Comparison of ENCODE assay signal across 19 cellular contexts in genomic region chr13:59568306-59568705, GRCh38.
A peak's percentile ranks its signal among the peaks of the same experiment; 100 is the strongest.
DNase-seq lines count a peak whose midpoint lies in the region; ATAC-seq, FAIRE-seq and TF ChIP-seq lines count a peak whose summit lies in the region.
"Had no signal": no experiment of that assay in that cellular context is flagged by ENCODE, and none has a peak within 500 bp of the region (broad histone marks: within the 10 kb centered on the region; RNA-seq: fewer than 3 reads in every experiment).

No MANE protein-coding gene starts in this region.

- no peak overlapping the region for H4K8ac ChIP-seq in H1 (ENCODE audit: extremely low read depth, insufficient read depth, low read length)
- no peak overlapping the region for H4K8ac ChIP-seq in neuronal stem cell (ENCODE audit: low read depth, low read length)

- peak; percentile 10 for DNase-seq in GM23338 (ENCODE audit: low spot score)
- DNase-seq in H1 (ENCODE audit: low read depth in 1 of 2, low spot score in 2 of 2): no peak
- peak; percentile 10 for DNase-seq in kidney tubule cell (ENCODE audit: low spot score)
- no peak for DNase-seq in neuronal stem cell (ENCODE audit: low spot score)
- DNase-seq in stimulated activated CD4-positive, alpha-beta T cell treated with anti-CD3 and anti-CD28 coated beads, Interleukin-4, amount 100 ng/mL, for 1 hour: no peak
- no peak for DNase-seq in stomach
- no peak for DNase-seq in G401 (ENCODE audit: low spot score)
- DNase-seq in ecto neural progenitor cell (ENCODE audit: low spot score): no peak
- DNase-seq: C1 segment of cervical spinal cord; CD4-positive, alpha-beta T cell; DMS79 had no signal

- no peak overlapping the region for H3K14ac ChIP-seq in H1 (ENCODE audit: insufficient read length)
- H3K14ac ChIP-seq in neuronal stem cell (ENCODE audit: low read length): peak overlapping the region; percentile 38

- H3K4me1 Mint-ChIP-seq in GM23338: peaks cover 3% of the 10 kb centered on the region; the same call in 1 of the 3 replicates
- H3K4me1 Mint-ChIP-seq: B cell had no signal

- H3F3A ChIP-seq in GM23338 (replicated peaks; ENCODE audit: low read depth): no peaks in the 10 kb centered on the region

- H3K27ac ChIP-seq in GM23338 (ENCODE audit: low read depth) (no peak overlapping the region; the same call in 1 of the 2 replicates), H1 (ENCODE audit: low read depth, low read length) (no peak overlapping the region), neuronal stem cell (replicated peaks; ENCODE audit: low read length) (peak overlapping the region; percentile 31), stomach (no peak overlapping the region)

- WGBS in H1 (ENCODE audit: extremely low coverage in 1 of 2, insufficient coverage in 1 of 2, insufficient read length in 1 of 2, insufficient replicate concordance in 2 of 2, low coverage in 1 of 2, low lambda C conversion rate in 2 of 2, missing lambda C conversion rate in 1 of 2), 2 experiments: 81% methylated on average over 4 of the region's 4 CpGs; no CpG with 5 or more reads in 1 of the 2 experiments
- WGBS in neuronal stem cell (ENCODE audit: extremely low coverage in 2 of 2, insufficient read length in 2 of 2, insufficient replicate concordance in 1 of 2), 2 donors: no CpG with 5 or more reads among the region's 4 CpGs
- WGBS in stomach, 5 donors: 21 to 44% (median 35%) methylated on average over 4 of the region's 4 CpGs

- no peaks in the 10 kb centered on the region for H3K23me2 ChIP-seq in H1 (ENCODE audit: low read depth, low read length)

- in situ Hi-C loops in G401 (cut with HindIII; ENCODE audit: low sequenced_read_pairs): no loop called here

- H3K9me3 ChIP-seq in H1 (ENCODE audit: insufficient read depth in 2 of 2, low read depth in 1 of 2, low read length in 1 of 2) (0 out of 4 replicates have a peak, but pooled peaks cover 2 to 4% of the 10 kb centered on the region in 2 experiments), neuronal stem cell (replicated peaks in 1 of 2; ENCODE audit: control insufficient read depth in 2 of 2, insufficient read depth in 1 of 2, low read depth in 1 of 2, low read length in 2 of 2) (peaks cover 0 to 2% of the 10 kb centered on the region in 2 donors), stomach (peaks cover 0 to 4% (median 0%) of the 10 kb centered on the region in 4 donors)

- no peak overlapping the region for H3K23ac ChIP-seq in H1 (ENCODE audit: insufficient read length)
- H3K23ac ChIP-seq in neuronal stem cell (ENCODE audit: low read depth, low read length, poor library complexity): no peak overlapping the region

- TF ChIP-seq RAD21 in H1 (IDR thresholded peaks at IDR 0.05 in 1 of 2, conservative IDR thresholded peaks at IDR 0.05 in 1 of 2; ENCODE audit: low read depth in 2 of 2, low read length in 2 of 2): no peak

- H2AK5ac ChIP-seq in H1 (ENCODE audit: low read depth, low read length) (no peak overlapping the region), neuronal stem cell (ENCODE audit: low read depth, low read length) (no peak overlapping the region)

- TF ChIP-seq EP300 in H1 (IDR thresholded peaks at IDR 0.05; ENCODE audit: borderline replicate concordance in 1 of 2, low read depth in 2 of 2, low read length in 2 of 2): no peak
- TF ChIP-seq EP300 in stomach (IDR thresholded peaks at IDR 0.05): no peak

- H3K4ac ChIP-seq in H1 (replicated peaks; ENCODE audit: insufficient read length, low read depth, low read length) (peak overlapping the region; percentile 28), neuronal stem cell (ENCODE audit: low read length) (no peak overlapping the region)

- no peak overlapping the region for H3K18ac ChIP-seq in H1 (ENCODE audit: extremely low read depth, low read length)
- H3K18ac ChIP-seq in neuronal stem cell (ENCODE audit: low read length): no peak overlapping the region

- H3K79me1 ChIP-seq in H1 (ENCODE audit: low read depth, low read length) (no peaks in the 10 kb centered on the region), neuronal stem cell (ENCODE audit: low read depth, low read length) (no peaks in the 10 kb centered on the region)

- H4K5ac ChIP-seq in H1 (ENCODE audit: insufficient read length, low read depth, low read length): no peak overlapping the region

- H4K20me1 ChIP-seq in GM23338 (replicated peaks; ENCODE audit: insufficient read depth): no peaks in the 10 kb centered on the region
- no peaks in the 10 kb centered on the region for H4K20me1 ChIP-seq in H1 (replicated peaks in 1 of 2; ENCODE audit: control insufficient read depth in 1 of 2, insufficient read depth in 2 of 2, low read length in 2 of 2)

- POLR2A ChIA-PET in H1 (lab: Charles Lee; ENCODE audit: partially characterized antibody): no interaction called here

- peaks cover 4% of the 10 kb centered on the region; the same call in 2 of the 3 replicates for H3K9me3 Mint-ChIP-seq in GM23338

- H3K79me2 ChIP-seq in GM23338 (replicated peaks; ENCODE audit: insufficient read depth) (no peaks in the 10 kb centered on the region), H1 (ENCODE audit: control insufficient read depth in 1 of 2, insufficient read depth in 2 of 2, low read length in 2 of 2) (no peaks in the 10 kb centered on the region)

- no peak for ATAC-seq in GM23338
- ATAC-seq: HCT116, HepG2 had no signal

- H2BK5ac ChIP-seq in H1 (ENCODE audit: low read depth, low read length): no peak overlapping the region
- no peak overlapping the region for H2BK5ac ChIP-seq in neuronal stem cell (ENCODE audit: low read length)

- no peak overlapping the region; the same call in 1 of the 2 replicates for H2BK20ac ChIP-seq in H1 (ENCODE audit: low read length)

- H2BK120ac ChIP-seq in H1 (replicated peaks; ENCODE audit: low read depth, low read length) (no peak overlapping the region), neuronal stem cell (ENCODE audit: low read depth, low read length) (no peak overlapping the region)

- H2AFZ ChIP-seq in GM23338 (peak overlapping the region; percentile 60; the same call in 1 of the 2 replicates), H1 (ENCODE audit: low read length) (peak overlapping the region; percentile 57; the same call in 1 of the 2 replicates), neuronal stem cell (ENCODE audit: low read length) (no peak overlapping the region)

- H2BK12ac ChIP-seq in H1 (ENCODE audit: low read depth, low read length): no peak overlapping the region
- H2BK12ac ChIP-seq in neuronal stem cell (ENCODE audit: low read length): no peak overlapping the region

- H3K9ac ChIP-seq in H1 (replicated peaks in 1 of 4; ENCODE audit: extremely low read depth in 1 of 4, low read depth in 3 of 4, low read length in 3 of 4) (no peak overlapping the region), neuronal stem cell (ENCODE audit: low read depth, low read length, poor library complexity) (no peak overlapping the region)

- H3K27ac Mint-ChIP-seq in GM23338: no peak overlapping the region
- H3K27ac Mint-ChIP-seq: B cell; CD4-positive, alpha-beta T cell had no signal

- H3K4me2 ChIP-seq in GM23338 (no peak overlapping the region), H1 (ENCODE audit: insufficient read depth in 1 of 2, low read depth in 2 of 2, low read length in 2 of 2) (no peak overlapping the region), neuronal stem cell (ENCODE audit: insufficient read depth, low read length, poor library complexity, severe bottlenecking) (no peak overlapping the region)

- H3K4me3 ChIP-seq in GM23338 (no peak overlapping the region), H1 (ENCODE audit: extremely low read depth in 1 of 4, insufficient read depth in 2 of 4, low read depth in 3 of 4, low read length in 4 of 4) (no peak overlapping the region), neuronal stem cell (ENCODE audit: low read length in 2 of 2) (no peak overlapping the region), stomach (no peak overlapping the region)

- H3K27me3 ChIP-seq in GM23338 (ENCODE audit: insufficient read depth) (no peaks in the 10 kb centered on the region), H1 (replicated peaks in 1 of 4; ENCODE audit: control insufficient read depth in 3 of 4, extremely low read depth in 1 of 4, insufficient read depth in 3 of 4, low read length in 3 of 4) (no peaks in the 10 kb centered on the region), neuronal stem cell (ENCODE audit: control insufficient read depth in 3 of 3, insufficient read depth in 3 of 3, low read depth in 1 of 3, low read length in 3 of 3) (no peaks in the 10 kb centered on the region), stomach (no peaks in the 10 kb centered on the region)

- no peaks in the 10 kb centered on the region for H3K27me3 Mint-ChIP-seq in GM23338 (ENCODE audit: insufficient read depth, low read depth, poor library complexity)
- H3K27me3 Mint-ChIP-seq: B cell had no signal

- H2BK15ac ChIP-seq in H1 (ENCODE audit: low read length): no peak overlapping the region
- H2BK15ac ChIP-seq in neuronal stem cell (ENCODE audit: low read length): no peak overlapping the region

- no peak overlapping the region for H3K56ac ChIP-seq in H1 (replicated peaks; ENCODE audit: insufficient read length, low read depth, low read length)

- H3K4me3 Mint-ChIP-seq in GM23338: no peak overlapping the region
- H3K4me3 Mint-ChIP-seq: B cell; CD4-positive, alpha-beta T cell had no signal

- TF ChIP-seq CTCF in GM23338 (conservative IDR thresholded peaks at IDR 0.05; ENCODE audit: low read depth in 2 of 2) (no peak), H1 (IDR thresholded peaks at IDR 0.05; ENCODE audit: control extremely low read depth in 1 of 3, insufficient read depth in 1 of 3, low read depth in 1 of 3, low read length in 3 of 3) (no peak), stomach (IDR thresholded peaks at IDR 0.05) (no peak)

- no peaks in the 10 kb centered on the region for H3K36me3 ChIP-seq in GM23338 (ENCODE audit: insufficient read depth)
- H3K36me3 ChIP-seq in H1 (ENCODE audit: control insufficient read depth in 2 of 4, insufficient read depth in 4 of 4, low read length in 3 of 4): no peaks in the 10 kb centered on the region
- H3K36me3 ChIP-seq in neuronal stem cell (replicated peaks in 1 of 2; ENCODE audit: control insufficient read depth in 2 of 2, insufficient read depth in 2 of 2, low read length in 2 of 2): no peaks in the 10 kb centered on the region
- no peaks in the 10 kb centered on the region for H3K36me3 ChIP-seq in stomach

- H4K91ac ChIP-seq in H1 (replicated peaks; ENCODE audit: insufficient read length, low read length): peak overlapping the region; percentile 26
- H4K91ac ChIP-seq in neuronal stem cell (ENCODE audit: low read depth, low read length, poor library complexity): no peak overlapping the region

- peaks cover 12% of the 10 kb centered on the region for H3K36me3 Mint-ChIP-seq in GM23338 (ENCODE audit: low read depth)

- H3K4me1 ChIP-seq in GM23338 (ENCODE audit: insufficient read depth) (no peaks in the 10 kb centered on the region), H1 (replicated peaks in 1 of 4; ENCODE audit: control insufficient read depth in 3 of 4, insufficient read depth in 4 of 4, low read length in 3 of 4) (no peaks in the 10 kb centered on the region; a peak in 1 of 7 replicates), neuronal stem cell (ENCODE audit: control insufficient read depth in 2 of 2, insufficient read depth in 1 of 2, low read depth in 1 of 2, low read length in 2 of 2) (peaks cover 0 to 5% of the 10 kb centered on the region in 2 donors), stomach (no peaks in the 10 kb centered on the region)

- no peak for FAIRE-seq in H1 (lab: Jason Lieb, UNC)
- FAIRE-seq: G401.6, GM12892, GM19239, H54, HepG2, HTR-8/SVneo had no signal

- TF ChIP-seq POLR2A in H1 (IDR thresholded peaks at IDR 0.05; ENCODE audit: control extremely low read depth in 1 of 2, low read depth in 2 of 2, low read length in 2 of 2) (no peak), stomach (IDR thresholded peaks at IDR 0.05) (no peak)

- CTCF ChIA-PET in H1 (lab: Charles Lee; ENCODE audit: partially characterized antibody): interaction anchor here (1.1 kb wide), 1 partner anchor 48 kb away, joined by 3 read pairs; no protein-coding TSS in a partner anchor

- intact Hi-C loops in stomach (cut with DNase I; ENCODE audit: low total_unique reads): no loop called here

- 0 out of 2 replicates have a peak, but pooled peaks cover 5% of the 10 kb centered on the region for H3K9me2 ChIP-seq in GM23338 (ENCODE audit: insufficient read depth)

Comparison
In these comparisons a context has a peak if more than half of its experiments do, and no peak if none do; other contexts are left out.
1. DNase-seq: peak in GM23338 (single experiment) and kidney tubule cell (single experiment); none in H1 (0 of 2), neuronal stem cell (single experiment), stimulated activated CD4-positive, alpha-beta T cell treated with anti-CD3 and anti-CD28 coated beads, Interleukin-4, amount 100 ng/mL, for 1 hour (single experiment), stomach (single experiment), G401 (single experiment) and ecto neural progenitor cell (single experiment).